ENCODE assay signal across 15 cellular contexts in the genomic region with DNA sequence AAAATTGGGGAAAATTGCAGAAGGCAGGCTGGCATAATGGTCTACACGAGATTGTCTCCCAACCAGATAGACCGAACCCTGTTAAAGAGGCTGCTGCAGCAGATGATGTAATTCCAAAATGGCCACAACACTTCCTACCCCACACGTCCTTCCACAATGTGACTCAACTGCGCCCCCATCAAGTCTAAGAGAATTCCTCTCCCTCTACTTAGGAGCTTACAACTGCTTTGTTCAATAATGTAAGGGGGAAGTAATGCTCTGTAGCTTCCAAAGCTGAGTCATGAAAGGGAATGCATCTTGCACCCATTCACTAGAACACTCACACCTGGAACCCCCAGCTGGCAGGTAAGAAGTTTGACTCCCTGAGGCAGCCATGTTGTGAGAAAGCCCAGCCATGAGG.
A peak's percentile ranks its signal among the peaks of the same experiment; 100 is the strongest.
DNase-seq lines count a peak whose midpoint lies in the region; ATAC-seq and TF ChIP-seq lines count a peak whose summit lies in the region.
"Had no signal": no experiment of that assay in that cellular context is flagged by ENCODE, and none has a peak within 500 bp of the region (broad histone marks: within the 10 kb centered on the region; RNA-seq: fewer than 3 reads in every experiment).

No MANE protein-coding gene starts in this region.

- TF ChIP-seq CTCF in foreskin keratinocyte (conservative IDR thresholded peaks at IDR 0.05): no peak

- no peaks in the 10 kb centered on the region for H3K4me1 ChIP-seq in foreskin keratinocyte
- H3K4me1 ChIP-seq: stomach had no signal

- peak; percentile 70 for ATAC-seq in foreskin keratinocyte
- no peak for ATAC-seq in HG02610 (IDR thresholded peaks at IDR 0.05; ENCODE audit: unreplicated experiment)
- ATAC-seq in HG03460 (IDR thresholded peaks at IDR 0.05; ENCODE audit: unreplicated experiment): no peak
- ATAC-seq in GM19328 (IDR thresholded peaks at IDR 0.05; ENCODE audit: unreplicated experiment): no peak
- ATAC-seq: heart left ventricle had no signal

- H3K27me3 ChIP-seq in foreskin keratinocyte: peaks cover 2% of the 10 kb centered on the region
- H3K27me3 ChIP-seq: heart left ventricle, stomach had no signal

- DNase-seq in EL: peak; percentile 19
- peak; percentile 43 for DNase-seq in KBM-7
- peak; percentile 3 for DNase-seq in RPMI7951 (ENCODE audit: low read depth)
- DNase-seq in foreskin keratinocyte: peak; percentile 48 to 78
- DNase-seq in activated gamma-delta T cell treated with Interleukin-2 at 50 U/mL for 16 hours: no peak
- DNase-seq: activated CD8-positive, alpha-beta memory T cell treated with anti-CD3 and anti-CD28 coated beads, Interleukin-2, amount 50 U/mL, for 4 hours; activated naive CD8-positive, alpha-beta T cell treated with anti-CD3 and anti-CD28 coated beads for 36 hours; heart left ventricle; NCI-H2227 treated with DMSO at 0.1 percent for 48 hours; nephron progenitor cell; stomach had no signal

- H3K27ac ChIP-seq in foreskin keratinocyte: no peak overlapping the region
- H3K27ac ChIP-seq: heart left ventricle, KMS-11, stomach had no signal

- in situ Hi-C loops in KBM-7 (cut with MboI; ENCODE audit: low pct_unique_long_range_greater_than_20kb, low sequenced_read_pairs): no loop called here
